9 cellular contexts compared by ENCODE assay signal in genomic region chr10:75229961-75230360, GRCh38. TPM values are rescaled to one million over a fixed set of nuclear protein-coding genes. Genes with fewer than 3 reads are reported as not detected.
A peak's percentile ranks its signal among the peaks of the same experiment; 100 is the strongest.
DNase-seq lines count a peak whose midpoint lies in the region; ATAC-seq and TF ChIP-seq lines count a peak whose summit lies in the region.
"Had no signal": no experiment of that assay in that cellular context is flagged by ENCODE, and none has a peak within 500 bp of the region (broad histone marks: within the 10 kb centered on the region; RNA-seq: fewer than 3 reads in every experiment).

No MANE protein-coding gene starts in this region.

- no peaks in the 10 kb centered on the region for H3K27me3 ChIP-seq in RWPE2 (ENCODE audit: insufficient read depth, poor library complexity, severe bottlenecking)
- H3K27me3 ChIP-seq in psoas muscle (ENCODE audit: insufficient read depth in 3 of 3, low read length in 2 of 3), result no peaks in the 10 kb centered on the region
- H3K27me3 ChIP-seq in MG63, result no peaks in the 10 kb centered on the region
- H3K27me3 ChIP-seq: heart right ventricle had no signal

- DNase-seq in DMS53 (lab: John Stamatoyannopoulos, UW) (peak; percentile 17), DMS53 treated with DMSO at 0.1 percent for 48 hours (lab: John Stamatoyannopoulos, UW; ENCODE audit: unreplicated experiment) (no peak), RWPE2 (ENCODE audit: low spot score) (no peak), epithelial cell of prostate (ENCODE audit: low read depth, low spot score) (no peak), psoas muscle (no peak), GM13977 (ENCODE audit: low spot score) (no peak), NCI-H1105 treated with DMSO at 0.1 percent for 48 hours (lab: John Stamatoyannopoulos, UW) (no peak), MG63 (no peak)

- peaks cover 39% of the 10 kb centered on the region for H3K4me1 ChIP-seq in RWPE2 (ENCODE audit: insufficient read depth, poor library complexity, severe bottlenecking)
- H3K4me1 ChIP-seq in psoas muscle, result peaks cover 53% of the 10 kb centered on the region

- H3K27ac ChIP-seq in RWPE2 (ENCODE audit: poor library complexity, severe bottlenecking), result peak overlapping the region; percentile 81
- peak overlapping the region; percentile 95 for H3K27ac ChIP-seq in epithelial cell of prostate
- H3K27ac ChIP-seq in psoas muscle, result peak overlapping the region; percentile 91

- no peak for TF ChIP-seq CTCF in RWPE2 (IDR thresholded peaks at IDR 0.05; ENCODE audit: poor library complexity, severe bottlenecking)
- TF ChIP-seq CTCF in psoas muscle (IDR thresholded peaks at IDR 0.05), result no peak
- TF ChIP-seq CTCF in GM13977 (IDR thresholded peaks at IDR 0.05; ENCODE audit: extremely low read depth, insufficient read depth, missing control alignments), result no peak

- no peak for ATAC-seq in RWPE2 (ENCODE audit: low read depth)
- ATAC-seq in psoas muscle, result no peak

- in situ Hi-C loops in GM13977 (cut with MboI; ENCODE audit: low pct_unique_long_range_greater_than_20kb, low sequenced_read_pairs, unreplicated experiment), result no loop called here

- H3K9me3 ChIP-seq in RWPE2 (ENCODE audit: severe bottlenecking), result no peaks in the 10 kb centered on the region
- H3K9me3 ChIP-seq in psoas muscle, result no peaks in the 10 kb centered on the region
- H3K9me3 ChIP-seq in MG63, result no peaks in the 10 kb centered on the region
- H3K9me3 ChIP-seq: heart right ventricle had no signal

- H3K36me3 ChIP-seq in RWPE2 (ENCODE audit: low read depth) (peaks cover 79% of the 10 kb centered on the region), psoas muscle (ENCODE audit: insufficient read depth in 1 of 2, low read depth in 1 of 2) (peaks cover 19 to 63% of the 10 kb centered on the region in 2 donors), MG63 (peaks cover 75% of the 10 kb centered on the region)

- intact Hi-C loops in psoas muscle (cut with DNase I), result loop anchor here (5.0 to 10.0 kb wide), 5 partner anchors 43 to 405 kb away; partner anchors contain the start of gene KAT6B (in 1 of the 2)

- WGBS in psoas muscle, 3 donors, result 89 to 97% (median 90%) methylated on average over 3 of the region's 3 CpGs

- H3K4me3 ChIP-seq in RWPE2 (ENCODE audit: severe bottlenecking), result no peak overlapping the region
- no peak overlapping the region for H3K4me3 ChIP-seq in psoas muscle
- H3K4me3 ChIP-seq in MG63, result no peak overlapping the region
- H3K4me3 ChIP-seq: heart right ventricle had no signal

RNA-seq across cellular contexts. Expression of gene COMTD1, which starts 5.8 kb away (rescaled TPM):
- 10 to 100 TPM; 15.2 to 38.8 (median 21.2) TPM for total RNA-seq in psoas muscle
- 10 to 100 TPM in 2 of 3 donors, 1 to 10 TPM in 1; 5.8 to 54.7 (median 49.3) TPM for polyA plus RNA-seq in psoas muscle
- total RNA-seq in MG63 (2014; rRNA removed; shearing (Covaris generic); ENCODE audit: low replicate concordance), result 18.1 and 33.0 TPM in 2 replicates

RNA-seq across cellular contexts. Expression of gene VDAC2, which starts 19.4 kb away (rescaled TPM):
- 100 to 1,000 TPM; 314 to 546 (median 399) TPM for total RNA-seq in psoas muscle
- 100 to 1,000 TPM; 391 to 770 (median 432) TPM for polyA plus RNA-seq in psoas muscle
- 200 and 236 TPM in 2 replicates for total RNA-seq in MG63 (2014; rRNA removed; shearing (Covaris generic); ENCODE audit: low replicate concordance)
